4 cellular contexts compared by ENCODE assay signal in the genomic region with DNA sequence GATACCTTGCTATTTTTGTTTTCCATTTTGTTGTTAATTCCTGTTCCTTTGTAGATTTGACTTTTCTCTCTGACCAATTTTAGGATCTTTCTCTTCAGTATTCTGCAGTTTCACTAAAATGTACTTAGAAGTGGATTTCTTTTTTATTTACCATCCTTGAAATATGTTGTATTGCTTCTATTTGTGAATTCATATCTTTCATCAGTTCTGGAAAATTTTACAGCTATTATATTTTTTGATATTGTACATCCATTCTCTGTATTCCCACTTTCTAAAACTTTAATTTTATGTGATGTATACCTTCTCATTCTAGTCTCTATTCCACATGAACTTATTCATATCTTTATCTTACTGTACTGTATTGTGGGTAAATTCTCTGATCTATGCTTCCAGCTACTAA.
A peak's percentile ranks its signal among the peaks of the same experiment; 100 is the strongest.
TF ChIP-seq lines count a peak whose summit lies in the region.

No MANE protein-coding gene starts in this region.

TF ChIP-seq in SK-N-SH treated with all-trans-retinoic acid at 6 μM for 48 hours, 23 proteins besides CTCF, POLR2A, EP300 and RAD21:
- TF ChIP-seq TCF4 (CRISPR knock-in tag; IDR thresholded peaks at IDR 0.05; ENCODE audit: borderline replicate concordance) (no peak), ZFP30 (CRISPR knock-in tag; IDR thresholded peaks at IDR 0.05) (peak; percentile 79)

TF ChIP-seq in SK-N-SH, 30 proteins besides CTCF, POLR2A, EP300 and RAD21:
- TF ChIP-seq GABPA (IDR thresholded peaks at IDR 0.05; ENCODE audit: low read depth) (no peak), TEAD4 (IDR thresholded peaks at IDR 0.05; ENCODE audit: borderline replicate concordance, insufficient read depth) (no peak), FOXJ3 (CRISPR knock-in tag; IDR thresholded peaks at IDR 0.05) (no peak), GATA2 (CRISPR knock-in tag; IDR thresholded peaks at IDR 0.05) (no peak), MXI1 (IDR thresholded peaks at IDR 0.05; ENCODE audit: low read depth, low read length) (no peak), CHD2 (IDR thresholded peaks at IDR 0.05; ENCODE audit: low read length, partially characterized antibody) (no peak), MEF2A (IDR thresholded peaks at IDR 0.05; ENCODE audit: borderline replicate concordance, low read depth) (no peak), TCF12 (IDR thresholded peaks at IDR 0.05) (no peak), POLR2AphosphoS5 (IDR thresholded peaks at IDR 0.05; ENCODE audit: low read depth, low read length) (no peak), RCOR1 (IDR thresholded peaks at IDR 0.05; ENCODE audit: low read length) (no peak), PBX3 (IDR thresholded peaks at IDR 0.05) (no peak), SIN3A (IDR thresholded peaks at IDR 0.05; ENCODE audit: borderline replicate concordance, low read depth, low read length) (no peak)
TF ChIP-seq in SK-N-SH: peak in this region for 0.

TF ChIP-seq in HEK293, 187 proteins besides CTCF, POLR2A, EP300 and RAD21:
- TF ChIP-seq ZNF558 (tag by site-specific recombination; IDR thresholded peaks at IDR 0.05): peak; percentile 99
- no peak for TF ChIP-seq ZNF174 (tag by site-specific recombination; IDR thresholded peaks at IDR 0.05)
- TF ChIP-seq ZNF561 (tag by site-specific recombination; IDR thresholded peaks at IDR 0.05; ENCODE audit: borderline replicate concordance): no peak
- TF ChIP-seq ZNF645 (tag by site-specific recombination; IDR thresholded peaks at IDR 0.05): no peak
- TF ChIP-seq ZNF776 (tag by site-specific recombination; IDR thresholded peaks at IDR 0.05; ENCODE audit: borderline replicate concordance): no peak
- TF ChIP-seq ZNF391 (tag by site-specific recombination; IDR thresholded peaks at IDR 0.05; ENCODE audit: borderline replicate concordance, low read depth): no peak
- no peak for TF ChIP-seq ZNF404 (tag by site-specific recombination; IDR thresholded peaks at IDR 0.05)
TF ChIP-seq in HEK293: peak in this region for 1.

TF ChIP-seq in K562, 482 proteins besides CTCF, POLR2A, EP300 and RAD21:
- TF ChIP-seq TRIM28 (IDR thresholded peaks at IDR 0.05): peak; percentile 31; the same call in 1 of the 2 replicates
- TF ChIP-seq NONO (IDR thresholded peaks at IDR 0.05; ENCODE audit: low read depth in 2 of 2, low read length in 1 of 2): no peak
- no peak for TF ChIP-seq NFRKB (IDR thresholded peaks at IDR 0.05; ENCODE audit: low read depth)
- TF ChIP-seq, protein P1, sequence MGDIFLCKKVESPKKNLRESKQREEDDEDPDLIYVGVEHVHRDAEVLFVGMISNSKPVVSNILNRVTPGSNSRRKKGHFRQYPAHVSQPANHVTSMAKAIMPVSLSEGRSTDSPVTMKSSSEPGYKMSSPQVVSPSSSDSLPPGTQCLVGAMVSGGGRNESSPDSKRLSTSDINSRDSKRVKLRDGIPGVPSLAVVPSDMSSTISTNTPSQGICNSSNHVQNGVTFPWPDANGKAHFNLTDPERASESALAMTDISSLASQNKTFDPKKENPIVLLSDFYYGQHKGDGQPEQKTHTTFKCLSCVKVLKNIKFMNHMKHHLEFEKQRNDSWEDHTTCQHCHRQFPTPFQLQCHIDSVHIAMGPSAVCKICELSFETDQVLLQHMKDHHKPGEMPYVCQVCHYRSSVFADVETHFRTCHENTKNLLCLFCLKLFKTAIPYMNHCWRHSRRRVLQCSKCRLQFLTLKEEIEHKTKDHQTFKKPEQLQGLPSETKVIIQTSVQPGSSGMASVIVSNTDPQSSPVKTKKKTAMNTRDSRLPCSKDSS (IDR thresholded peaks at IDR 0.05; ENCODE audit: low read depth, partially characterized antibody): peak; percentile 29
- no peak for TF ChIP-seq ZKSCAN8 (CRISPR knock-in tag; IDR thresholded peaks at IDR 0.05)
- no peak for TF ChIP-seq KLF13 (tag; IDR thresholded peaks at IDR 0.05; ENCODE audit: borderline replicate concordance, low read depth)
- TF ChIP-seq ZNF668 (CRISPR knock-in tag; IDR thresholded peaks at IDR 0.05): no peak
- TF ChIP-seq SRF (CRISPR knock-in tag; IDR thresholded peaks at IDR 0.05): no peak
- TF ChIP-seq CBX3 (IDR thresholded peaks at IDR 0.05; ENCODE audit: borderline replicate concordance in 1 of 2, low read length in 2 of 2): peak in 1 of 2 experiments; percentile 45; a peak in 1 of 3 replicates
- TF ChIP-seq SUPT5H (IDR thresholded peaks at IDR 0.05): 0 out of 2 replicates have a peak, but pooled peaks have one; percentile 18
- TF ChIP-seq CBFB (CRISPR knock-in tag; IDR thresholded peaks at IDR 0.05): no peak
- no peak for TF ChIP-seq KDM4B (IDR thresholded peaks at IDR 0.05; ENCODE audit: borderline replicate concordance in 2 of 2, low read depth in 1 of 2)
- no peak for TF ChIP-seq ZNF253 (CRISPR knock-in tag; conservative IDR thresholded peaks at IDR 0.05)
- no peak for TF ChIP-seq EGR1 (conservative IDR thresholded peaks at IDR 0.05)
- TF ChIP-seq PKNOX1 (IDR thresholded peaks at IDR 0.05): no peak
